7 cellular contexts compared by ENCODE assay signal in the genomic region with DNA sequence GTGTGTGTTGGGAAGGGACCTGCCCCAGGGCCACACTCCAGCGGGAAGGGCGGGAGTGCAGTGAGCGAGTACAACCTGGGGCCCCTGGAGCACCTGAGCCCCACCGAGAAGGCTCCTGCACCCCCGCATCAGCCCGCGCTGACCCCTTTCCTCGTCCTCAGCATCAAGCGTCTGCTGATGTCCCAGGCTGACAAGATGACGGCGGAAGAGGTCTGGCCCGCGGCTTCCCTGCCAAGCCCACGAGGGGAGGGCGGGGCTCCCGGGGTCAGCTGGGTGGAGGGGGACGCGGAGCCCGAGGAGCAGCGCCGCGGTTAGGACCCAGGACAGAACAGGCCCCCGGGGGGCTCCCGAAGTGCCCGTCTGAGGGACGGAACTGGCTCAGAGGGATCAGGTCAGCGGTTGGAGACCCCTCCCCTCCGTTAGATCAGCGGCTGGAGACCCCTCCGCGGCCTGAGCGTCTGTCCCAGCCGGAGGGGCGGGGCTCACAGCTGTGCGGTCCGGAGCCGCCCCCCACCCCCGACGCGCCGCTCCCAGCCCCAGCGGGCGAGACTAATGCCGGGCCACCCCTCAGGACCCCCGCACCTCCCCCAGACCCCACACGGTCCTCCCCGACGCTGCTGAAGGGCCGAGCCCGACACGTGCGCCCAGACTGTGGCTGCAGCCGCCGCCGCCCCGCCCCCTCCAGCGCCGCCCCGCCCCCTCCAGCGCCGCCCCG.
A peak's percentile ranks its signal among the peaks of the same experiment; 100 is the strongest.
DNase-seq lines count a peak whose midpoint lies in the region; ATAC-seq and FAIRE-seq lines count a peak whose summit lies in the region.

No MANE protein-coding gene starts in this region.

- no peak overlapping the region for H3K27ac Mint-ChIP-seq in activated naive CD8-positive, alpha-beta T cell treated with anti-CD3 and anti-CD28 coated beads, Interleukin-2, amount 50 U/mL, for 24 hours

- H3K36me3 Mint-ChIP-seq in activated naive CD8-positive, alpha-beta T cell treated with anti-CD3 and anti-CD28 coated beads, Interleukin-2, amount 50 U/mL, for 24 hours (ENCODE audit: low read depth) = no peaks in the 10 kb centered on the region

- peaks cover 12% of the 10 kb centered on the region for H3K4me1 Mint-ChIP-seq in activated naive CD8-positive, alpha-beta T cell treated with anti-CD3 and anti-CD28 coated beads, Interleukin-2, amount 50 U/mL, for 24 hours

- FAIRE-seq in urothelium cell line (lab: Jason Lieb, UNC) = no peak

- ATAC-seq in GM18907 (IDR thresholded peaks at IDR 0.05; ENCODE audit: unreplicated experiment) = peak; percentile 40
- ATAC-seq in activated naive CD8-positive, alpha-beta T cell treated with anti-CD3 and anti-CD28 coated beads, Interleukin-2, amount 50 U/mL, for 24 hours = peak; percentile 47
- ATAC-seq in GM19455 (IDR thresholded peaks at IDR 0.05; ENCODE audit: unreplicated experiment) = no peak

- no peak overlapping the region for H3K27ac ChIP-seq in iPS DF 6.9 (ENCODE audit: low read length)
- H3K27ac ChIP-seq in skin epidermis = peak overlapping the region in 13 of 21 experiments; percentile 22 to 72 (median 57)

- no peak for DNase-seq in NT2/D1 (ENCODE audit: low read depth, low spot score)
- DNase-seq in activated naive CD8-positive, alpha-beta T cell treated with anti-CD3 and anti-CD28 coated beads, Interleukin-2, amount 50 U/mL, for 24 hours = peak; percentile 69
- DNase-seq in iPS DF 6.9 (ENCODE audit: low read depth, low spot score) = no peak
- no peak for DNase-seq in urothelium cell line (ENCODE audit: low spot score)

- peak overlapping the region; percentile 46 for H3K4me3 ChIP-seq in NT2/D1 (ENCODE audit: insufficient read length, low read depth)
- H3K4me3 ChIP-seq in iPS DF 6.9 (ENCODE audit: low read length) = peak overlapping the region; percentile 55; the same call in 1 of the 2 replicates
- peak overlapping the region; percentile 23 to 47 (median 31) for H3K4me3 ChIP-seq in skin epidermis

- no peaks in the 10 kb centered on the region for H3K27me3 ChIP-seq in NT2/D1 (ENCODE audit: insufficient read depth, insufficient read length)
- no peaks in the 10 kb centered on the region for H3K27me3 ChIP-seq in iPS DF 6.9 (ENCODE audit: control insufficient read depth, insufficient read depth, low read length)

- peak overlapping the region; percentile 65 for H3K9ac ChIP-seq in NT2/D1 (ENCODE audit: insufficient read length, low read depth)

- no peaks in the 10 kb centered on the region for H3K9me3 Mint-ChIP-seq in activated naive CD8-positive, alpha-beta T cell treated with anti-CD3 and anti-CD28 coated beads, Interleukin-2, amount 50 U/mL, for 24 hours

- peak overlapping the region; percentile 54 for H3K4me3 Mint-ChIP-seq in activated naive CD8-positive, alpha-beta T cell treated with anti-CD3 and anti-CD28 coated beads, Interleukin-2, amount 50 U/mL, for 24 hours

- H3K27me3 Mint-ChIP-seq in activated naive CD8-positive, alpha-beta T cell treated with anti-CD3 and anti-CD28 coated beads, Interleukin-2, amount 50 U/mL, for 24 hours = peaks cover 4% of the 10 kb centered on the region

- H3K9me3 ChIP-seq in NT2/D1 (ENCODE audit: insufficient read depth, low read length) (no peaks in the 10 kb centered on the region), iPS DF 6.9 (ENCODE audit: control insufficient read depth, insufficient read depth, low read length) (no peaks in the 10 kb centered on the region)

- WGBS in iPS DF 6.9 (ENCODE audit: insufficient coverage, insufficient read length) = no CpG with 5 or more reads among the region's 62 CpGs

- H3K36me3 ChIP-seq in NT2/D1 (ENCODE audit: insufficient read depth, insufficient read length, low read length) (no peaks in the 10 kb centered on the region), iPS DF 6.9 (ENCODE audit: control insufficient read depth, insufficient read depth, low read length) (no peaks in the 10 kb centered on the region; the same call in 1 of the 2 replicates)

- H3K4me1 ChIP-seq in NT2/D1 (ENCODE audit: insufficient read depth, insufficient read length) (peaks cover 43% of the 10 kb centered on the region), iPS DF 6.9 (ENCODE audit: control insufficient read depth, insufficient read depth, low read length) (peaks cover 9% of the 10 kb centered on the region)
